1 cellular context compared by ENCODE assay signal in the genomic region with DNA sequence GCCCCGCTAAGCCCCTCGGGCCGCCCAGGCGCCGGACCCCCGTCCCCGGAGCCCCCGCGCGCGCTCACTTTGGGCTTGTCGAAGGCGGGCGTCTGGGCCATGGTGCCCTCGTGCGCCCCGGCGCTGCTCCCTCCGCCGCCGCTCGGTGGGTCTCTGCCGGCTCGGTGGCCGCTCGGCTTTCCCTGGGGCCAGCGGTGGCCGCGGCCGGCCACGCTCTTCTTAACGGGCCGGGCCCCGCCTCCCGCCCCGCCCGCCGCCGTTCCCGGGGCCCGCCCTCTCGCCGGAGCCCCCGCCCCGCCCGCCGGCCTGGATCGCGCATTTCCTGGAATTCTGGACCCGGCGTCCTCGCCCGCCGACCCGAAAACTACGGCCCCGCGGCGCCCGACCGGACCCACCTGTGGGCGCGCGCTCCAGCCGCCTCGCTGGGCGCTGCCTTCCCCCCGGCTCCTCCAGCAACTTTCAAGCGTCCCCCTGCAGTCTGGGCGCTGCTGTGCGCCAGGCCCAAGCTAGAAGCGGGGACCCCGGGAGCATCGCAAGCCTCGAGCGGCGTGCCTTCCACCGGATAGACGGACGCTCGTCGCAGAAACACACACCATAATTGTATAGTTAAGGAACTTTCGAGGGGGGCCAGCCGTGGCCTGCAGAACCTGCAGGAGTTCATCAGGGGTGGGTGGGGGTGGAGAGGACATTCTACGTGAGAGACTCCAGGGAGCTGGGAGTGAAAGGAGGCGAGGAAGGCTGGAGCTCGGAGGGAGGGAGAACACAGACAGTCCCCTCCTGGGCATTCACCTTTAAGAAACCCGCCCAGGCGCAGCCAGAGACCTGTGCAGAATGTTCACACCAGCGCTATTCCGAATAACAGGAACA.
TF ChIP-seq lines count a peak whose summit lies in the region.

Gene ADA (minus strand): TSS at position 193 of the 867 bp plus-strand sequence. CDS start 92 bp downstream, at position 101.

TF ChIP-seq in HepG2, 621 proteins besides CTCF, POLR2A, EP300 and RAD21 (continued from another document and continues in another):
- peak; percentile 53 for TF ChIP-seq BCL3 (CRISPR knock-in tag; IDR thresholded peaks at IDR 0.05)
- TF ChIP-seq, protein P1, sequence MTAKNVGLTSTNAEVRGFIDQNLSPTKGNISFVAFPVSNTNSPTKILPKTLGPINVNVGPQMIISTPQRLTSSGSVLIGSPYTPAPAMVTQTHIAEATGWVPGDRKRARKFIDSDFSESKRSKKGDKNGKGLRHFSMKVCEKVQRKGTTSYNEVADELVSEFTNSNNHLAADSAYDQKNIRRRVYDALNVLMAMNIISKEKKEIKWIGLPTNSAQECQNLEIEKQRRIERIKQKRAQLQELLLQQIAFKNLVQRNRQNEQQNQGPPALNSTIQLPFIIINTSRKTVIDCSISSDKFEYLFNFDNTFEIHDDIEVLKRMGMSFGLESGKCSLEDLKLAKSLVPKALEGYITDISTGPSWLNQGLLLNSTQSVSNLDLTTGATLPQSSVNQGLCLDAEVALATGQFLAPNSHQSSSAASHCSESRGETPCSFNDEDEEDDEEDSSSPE (CRISPR knock-in tag; IDR thresholded peaks at IDR 0.05): 0 out of 2 replicates have a peak, but pooled peaks have one; percentile 29
- TF ChIP-seq FOXP1 (IDR thresholded peaks at IDR 0.05): no peak
- no peak for TF ChIP-seq FOXP1 (CRISPR knock-in tag; IDR thresholded peaks at IDR 0.05)
- TF ChIP-seq, protein P2, sequence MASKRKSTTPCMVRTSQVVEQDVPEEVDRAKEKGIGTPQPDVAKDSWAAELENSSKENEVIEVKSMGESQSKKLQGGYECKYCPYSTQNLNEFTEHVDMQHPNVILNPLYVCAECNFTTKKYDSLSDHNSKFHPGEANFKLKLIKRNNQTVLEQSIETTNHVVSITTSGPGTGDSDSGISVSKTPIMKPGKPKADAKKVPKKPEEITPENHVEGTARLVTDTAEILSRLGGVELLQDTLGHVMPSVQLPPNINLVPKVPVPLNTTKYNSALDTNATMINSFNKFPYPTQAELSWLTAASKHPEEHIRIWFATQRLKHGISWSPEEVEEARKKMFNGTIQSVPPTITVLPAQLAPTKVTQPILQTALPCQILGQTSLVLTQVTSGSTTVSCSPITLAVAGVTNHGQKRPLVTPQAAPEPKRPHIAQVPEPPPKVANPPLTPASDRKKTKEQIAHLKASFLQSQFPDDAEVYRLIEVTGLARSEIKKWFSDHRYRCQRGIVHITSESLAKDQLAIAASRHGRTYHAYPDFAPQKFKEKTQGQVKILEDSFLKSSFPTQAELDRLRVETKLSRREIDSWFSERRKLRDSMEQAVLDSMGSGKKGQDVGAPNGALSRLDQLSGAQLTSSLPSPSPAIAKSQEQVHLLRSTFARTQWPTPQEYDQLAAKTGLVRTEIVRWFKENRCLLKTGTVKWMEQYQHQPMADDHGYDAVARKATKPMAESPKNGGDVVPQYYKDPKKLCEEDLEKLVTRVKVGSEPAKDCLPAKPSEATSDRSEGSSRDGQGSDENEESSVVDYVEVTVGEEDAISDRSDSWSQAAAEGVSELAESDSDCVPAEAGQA (IDR thresholded peaks at IDR 0.05; ENCODE audit: low read depth): no peak
- TF ChIP-seq, protein P2 (CRISPR knock-in tag; IDR thresholded peaks at IDR 0.05; ENCODE audit: borderline replicate concordance): no peak
- no peak for TF ChIP-seq SMAD3 (CRISPR knock-in tag; IDR thresholded peaks at IDR 0.05)
- TF ChIP-seq, protein P3, sequence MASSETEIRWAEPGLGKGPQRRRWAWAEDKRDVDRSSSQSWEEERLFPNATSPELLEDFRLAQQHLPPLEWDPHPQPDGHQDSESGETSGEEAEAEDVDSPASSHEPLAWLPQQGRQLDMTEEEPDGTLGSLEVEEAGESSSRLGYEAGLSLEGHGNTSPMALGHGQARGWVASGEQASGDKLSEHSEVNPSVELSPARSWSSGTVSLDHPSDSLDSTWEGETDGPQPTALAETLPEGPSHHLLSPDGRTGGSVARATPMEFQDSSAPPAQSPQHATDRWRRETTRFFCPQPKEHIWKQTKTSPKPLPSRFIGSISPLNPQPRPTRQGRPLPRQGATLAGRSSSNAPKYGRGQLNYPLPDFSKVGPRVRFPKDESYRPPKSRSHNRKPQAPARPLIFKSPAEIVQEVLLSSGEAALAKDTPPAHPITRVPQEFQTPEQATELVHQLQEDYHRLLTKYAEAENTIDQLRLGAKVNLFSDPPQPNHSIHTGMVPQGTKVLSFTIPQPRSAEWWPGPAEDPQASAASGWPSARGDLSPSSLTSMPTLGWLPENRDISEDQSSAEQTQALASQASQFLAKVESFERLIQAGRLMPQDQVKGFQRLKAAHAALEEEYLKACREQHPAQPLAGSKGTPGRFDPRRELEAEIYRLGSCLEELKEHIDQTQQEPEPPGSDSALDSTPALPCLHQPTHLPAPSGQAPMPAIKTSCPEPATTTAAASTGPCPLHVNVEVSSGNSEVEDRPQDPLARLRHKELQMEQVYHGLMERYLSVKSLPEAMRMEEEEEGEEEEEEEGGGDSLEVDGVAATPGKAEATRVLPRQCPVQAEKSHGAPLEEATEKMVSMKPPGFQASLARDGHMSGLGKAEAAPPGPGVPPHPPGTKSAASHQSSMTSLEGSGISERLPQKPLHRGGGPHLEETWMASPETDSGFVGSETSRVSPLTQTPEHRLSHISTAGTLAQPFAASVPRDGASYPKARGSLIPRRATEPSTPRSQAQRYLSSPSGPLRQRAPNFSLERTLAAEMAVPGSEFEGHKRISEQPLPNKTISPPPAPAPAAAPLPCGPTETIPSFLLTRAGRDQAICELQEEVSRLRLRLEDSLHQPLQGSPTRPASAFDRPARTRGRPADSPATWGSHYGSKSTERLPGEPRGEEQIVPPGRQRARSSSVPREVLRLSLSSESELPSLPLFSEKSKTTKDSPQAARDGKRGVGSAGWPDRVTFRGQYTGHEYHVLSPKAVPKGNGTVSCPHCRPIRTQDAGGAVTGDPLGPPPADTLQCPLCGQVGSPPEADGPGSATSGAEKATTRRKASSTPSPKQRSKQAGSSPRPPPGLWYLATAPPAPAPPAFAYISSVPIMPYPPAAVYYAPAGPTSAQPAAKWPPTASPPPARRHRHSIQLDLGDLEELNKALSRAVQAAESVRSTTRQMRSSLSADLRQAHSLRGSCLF (CRISPR knock-in tag; IDR thresholded peaks at IDR 0.05; ENCODE audit: borderline replicate concordance): no peak
- TF ChIP-seq, protein P4, sequence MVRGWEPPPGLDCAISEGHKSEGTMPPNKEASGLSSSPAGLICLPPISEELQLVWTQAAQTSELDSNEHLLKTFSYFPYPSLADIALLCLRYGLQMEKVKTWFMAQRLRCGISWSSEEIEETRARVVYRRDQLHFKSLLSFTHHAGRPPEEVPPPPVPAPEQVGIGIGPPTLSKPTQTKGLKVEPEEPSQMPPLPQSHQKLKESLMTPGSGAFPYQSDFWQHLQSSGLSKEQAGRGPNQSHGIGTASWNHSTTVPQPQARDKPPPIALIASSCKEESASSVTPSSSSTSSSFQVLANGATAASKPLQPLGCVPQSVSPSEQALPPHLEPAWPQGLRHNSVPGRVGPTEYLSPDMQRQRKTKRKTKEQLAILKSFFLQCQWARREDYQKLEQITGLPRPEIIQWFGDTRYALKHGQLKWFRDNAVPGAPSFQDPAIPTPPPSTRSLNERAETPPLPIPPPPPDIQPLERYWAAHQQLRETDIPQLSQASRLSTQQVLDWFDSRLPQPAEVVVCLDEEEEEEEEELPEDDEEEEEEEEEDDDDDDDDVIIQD (CRISPR knock-in tag; IDR thresholded peaks at IDR 0.05; ENCODE audit: low read depth): no peak
- 0 out of 2 replicates have a peak, but pooled peaks have one; percentile 23 for TF ChIP-seq ZBTB37 (CRISPR knock-in tag; IDR thresholded peaks at IDR 0.05)
- TF ChIP-seq, protein P5, sequence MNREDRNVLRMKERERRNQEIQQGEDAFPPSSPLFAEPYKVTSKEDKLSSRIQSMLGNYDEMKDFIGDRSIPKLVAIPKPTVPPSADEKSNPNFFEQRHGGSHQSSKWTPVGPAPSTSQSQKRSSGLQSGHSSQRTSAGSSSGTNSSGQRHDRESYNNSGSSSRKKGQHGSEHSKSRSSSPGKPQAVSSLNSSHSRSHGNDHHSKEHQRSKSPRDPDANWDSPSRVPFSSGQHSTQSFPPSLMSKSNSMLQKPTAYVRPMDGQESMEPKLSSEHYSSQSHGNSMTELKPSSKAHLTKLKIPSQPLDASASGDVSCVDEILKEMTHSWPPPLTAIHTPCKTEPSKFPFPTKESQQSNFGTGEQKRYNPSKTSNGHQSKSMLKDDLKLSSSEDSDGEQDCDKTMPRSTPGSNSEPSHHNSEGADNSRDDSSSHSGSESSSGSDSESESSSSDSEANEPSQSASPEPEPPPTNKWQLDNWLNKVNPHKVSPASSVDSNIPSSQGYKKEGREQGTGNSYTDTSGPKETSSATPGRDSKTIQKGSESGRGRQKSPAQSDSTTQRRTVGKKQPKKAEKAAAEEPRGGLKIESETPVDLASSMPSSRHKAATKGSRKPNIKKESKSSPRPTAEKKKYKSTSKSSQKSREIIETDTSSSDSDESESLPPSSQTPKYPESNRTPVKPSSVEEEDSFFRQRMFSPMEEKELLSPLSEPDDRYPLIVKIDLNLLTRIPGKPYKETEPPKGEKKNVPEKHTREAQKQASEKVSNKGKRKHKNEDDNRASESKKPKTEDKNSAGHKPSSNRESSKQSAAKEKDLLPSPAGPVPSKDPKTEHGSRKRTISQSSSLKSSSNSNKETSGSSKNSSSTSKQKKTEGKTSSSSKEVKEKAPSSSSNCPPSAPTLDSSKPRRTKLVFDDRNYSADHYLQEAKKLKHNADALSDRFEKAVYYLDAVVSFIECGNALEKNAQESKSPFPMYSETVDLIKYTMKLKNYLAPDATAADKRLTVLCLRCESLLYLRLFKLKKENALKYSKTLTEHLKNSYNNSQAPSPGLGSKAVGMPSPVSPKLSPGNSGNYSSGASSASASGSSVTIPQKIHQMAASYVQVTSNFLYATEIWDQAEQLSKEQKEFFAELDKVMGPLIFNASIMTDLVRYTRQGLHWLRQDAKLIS (CRISPR knock-in tag; IDR thresholded peaks at IDR 0.05): no peak
- 0 out of 2 replicates have a peak, but pooled peaks have one; percentile 25 for TF ChIP-seq ZNF468 (CRISPR knock-in tag; IDR thresholded peaks at IDR 0.05)
- no peak for TF ChIP-seq USF2 (IDR thresholded peaks at IDR 0.05; ENCODE audit: low read depth, low read length)
- no peak for TF ChIP-seq USF2 (CRISPR knock-in tag; IDR thresholded peaks at IDR 0.05; ENCODE audit: borderline replicate concordance)
- TF ChIP-seq SKIL (CRISPR knock-in tag; IDR thresholded peaks at IDR 0.05; ENCODE audit: borderline replicate concordance): no peak
- TF ChIP-seq MAFF (IDR thresholded peaks at IDR 0.05; ENCODE audit: low read depth, low read length): no peak
- TF ChIP-seq ZNF451 (CRISPR knock-in tag; IDR thresholded peaks at IDR 0.05): no peak
- TF ChIP-seq YEATS2 (CRISPR knock-in tag; IDR thresholded peaks at IDR 0.05; ENCODE audit: borderline replicate concordance): no peak
